Comparison of ENCODE assay signal across 1 cellular context in the genomic region with DNA sequence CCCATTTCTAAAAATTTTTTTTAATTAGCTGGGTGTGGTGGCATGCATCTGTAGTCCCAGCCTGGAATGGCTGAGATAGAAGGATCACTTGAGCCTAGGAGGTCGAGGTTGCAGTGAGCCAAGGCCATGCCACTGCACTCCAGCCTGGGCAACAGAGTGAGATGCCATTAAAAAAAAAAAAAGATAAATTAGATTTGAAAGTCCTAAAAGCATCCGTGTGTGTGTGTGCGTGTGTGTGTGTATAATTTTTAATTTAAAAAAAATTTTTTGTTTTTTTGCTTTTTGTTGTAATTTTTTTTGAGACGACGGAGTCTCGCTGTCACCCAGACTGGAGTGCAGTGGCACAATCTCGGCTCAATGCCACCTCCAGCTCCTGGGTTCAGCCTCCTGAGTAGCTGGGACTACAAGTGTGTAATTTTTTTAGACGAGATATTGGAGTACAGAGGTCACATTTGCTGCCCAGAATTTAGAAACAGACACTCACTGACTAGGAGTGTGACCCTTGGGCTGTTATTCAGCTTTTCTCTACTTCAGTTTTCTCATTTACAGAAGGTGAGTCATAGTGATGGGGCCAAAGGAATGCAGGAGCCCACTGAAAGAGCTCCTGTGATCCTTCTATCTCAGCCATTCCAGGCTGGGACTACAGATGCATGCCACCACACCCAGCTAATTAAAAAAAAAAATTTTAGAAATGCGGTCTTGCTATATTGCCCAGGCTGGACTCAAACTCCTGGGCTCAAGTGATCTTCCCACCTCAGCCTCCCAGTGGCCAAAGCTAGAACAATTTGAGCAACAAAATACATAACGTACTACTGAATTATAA.
TF ChIP-seq lines count a peak whose summit lies in the region.

No MANE protein-coding gene starts in this region.

TF ChIP-seq in HepG2, 621 proteins besides CTCF, POLR2A, EP300 and RAD21 (continued from another document and continues in another):
- TF ChIP-seq DZIP1 (CRISPR knock-in tag; IDR thresholded peaks at IDR 0.05) (no peak), SAFB2 (CRISPR knock-in tag; IDR thresholded peaks at IDR 0.05; ENCODE audit: borderline replicate concordance, low read depth) (no peak), ZNF354B (CRISPR knock-in tag; IDR thresholded peaks at IDR 0.05) (no peak), ZNF552 (CRISPR knock-in tag; IDR thresholded peaks at IDR 0.05; ENCODE audit: borderline replicate concordance) (no peak), CSRNP2 (CRISPR knock-in tag; conservative IDR thresholded peaks at IDR 0.05; ENCODE audit: low read depth) (no peak), TAF1 (CRISPR knock-in tag; IDR thresholded peaks at IDR 0.05) (no peak), ZNF260 (CRISPR knock-in tag; IDR thresholded peaks at IDR 0.05; ENCODE audit: borderline replicate concordance, low read depth) (no peak), ZNF710 (CRISPR knock-in tag; IDR thresholded peaks at IDR 0.05; ENCODE audit: borderline replicate concordance) (no peak), ZNF318 (CRISPR knock-in tag; IDR thresholded peaks at IDR 0.05) (no peak), RAD51 (IDR thresholded peaks at IDR 0.05; ENCODE audit: borderline replicate concordance) (no peak), KDM5B (CRISPR knock-in tag; IDR thresholded peaks at IDR 0.05; ENCODE audit: borderline replicate concordance) (no peak; the same call in 1 of the 2 replicates), TCF7L2 (IDR thresholded peaks at IDR 0.05; ENCODE audit: low read depth, low read length) (no peak), BHLHE40 (IDR thresholded peaks at IDR 0.05; ENCODE audit: low read length) (no peak), MBNL3 (CRISPR knock-in tag; conservative IDR thresholded peaks at IDR 0.05) (no peak), XBP1 (CRISPR knock-in tag; IDR thresholded peaks at IDR 0.05) (no peak), SNRNP70 (IDR thresholded peaks at IDR 0.05; ENCODE audit: low read depth, low read length) (no peak), ZFX (CRISPR knock-in tag; IDR thresholded peaks at IDR 0.05; ENCODE audit: low read depth) (no peak; the same call in 1 of the 2 replicates), ZHX2 (IDR thresholded peaks at IDR 0.05; ENCODE audit: low read depth) (0 out of 2 replicates have a peak, but pooled peaks have one; percentile 20), ZHX2 (CRISPR knock-in tag; IDR thresholded peaks at IDR 0.05; ENCODE audit: borderline replicate concordance) (no peak), FUBP1 (CRISPR knock-in tag; IDR thresholded peaks at IDR 0.05; ENCODE audit: borderline replicate concordance) (no peak), ATF7-NPFF (CRISPR knock-in tag; IDR thresholded peaks at IDR 0.05; ENCODE audit: low read depth) (no peak), RBFOX2 (IDR thresholded peaks at IDR 0.05; ENCODE audit: low read depth, low read length) (no peak), SP2 (CRISPR knock-in tag; IDR thresholded peaks at IDR 0.05) (no peak)
- TF ChIP-seq, protein P1, sequence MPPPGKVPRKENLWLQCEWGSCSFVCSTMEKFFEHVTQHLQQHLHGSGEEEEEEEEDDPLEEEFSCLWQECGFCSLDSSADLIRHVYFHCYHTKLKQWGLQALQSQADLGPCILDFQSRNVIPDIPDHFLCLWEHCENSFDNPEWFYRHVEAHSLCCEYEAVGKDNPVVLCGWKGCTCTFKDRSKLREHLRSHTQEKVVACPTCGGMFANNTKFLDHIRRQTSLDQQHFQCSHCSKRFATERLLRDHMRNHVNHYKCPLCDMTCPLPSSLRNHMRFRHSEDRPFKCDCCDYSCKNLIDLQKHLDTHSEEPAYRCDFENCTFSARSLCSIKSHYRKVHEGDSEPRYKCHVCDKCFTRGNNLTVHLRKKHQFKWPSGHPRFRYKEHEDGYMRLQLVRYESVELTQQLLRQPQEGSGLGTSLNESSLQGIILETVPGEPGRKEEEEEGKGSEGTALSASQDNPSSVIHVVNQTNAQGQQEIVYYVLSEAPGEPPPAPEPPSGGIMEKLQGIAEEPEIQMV (CRISPR knock-in tag; IDR thresholded peaks at IDR 0.05; ENCODE audit: low read depth), result no peak
